Comparison of ENCODE assay signal across 8 cellular contexts in the genomic region with DNA sequence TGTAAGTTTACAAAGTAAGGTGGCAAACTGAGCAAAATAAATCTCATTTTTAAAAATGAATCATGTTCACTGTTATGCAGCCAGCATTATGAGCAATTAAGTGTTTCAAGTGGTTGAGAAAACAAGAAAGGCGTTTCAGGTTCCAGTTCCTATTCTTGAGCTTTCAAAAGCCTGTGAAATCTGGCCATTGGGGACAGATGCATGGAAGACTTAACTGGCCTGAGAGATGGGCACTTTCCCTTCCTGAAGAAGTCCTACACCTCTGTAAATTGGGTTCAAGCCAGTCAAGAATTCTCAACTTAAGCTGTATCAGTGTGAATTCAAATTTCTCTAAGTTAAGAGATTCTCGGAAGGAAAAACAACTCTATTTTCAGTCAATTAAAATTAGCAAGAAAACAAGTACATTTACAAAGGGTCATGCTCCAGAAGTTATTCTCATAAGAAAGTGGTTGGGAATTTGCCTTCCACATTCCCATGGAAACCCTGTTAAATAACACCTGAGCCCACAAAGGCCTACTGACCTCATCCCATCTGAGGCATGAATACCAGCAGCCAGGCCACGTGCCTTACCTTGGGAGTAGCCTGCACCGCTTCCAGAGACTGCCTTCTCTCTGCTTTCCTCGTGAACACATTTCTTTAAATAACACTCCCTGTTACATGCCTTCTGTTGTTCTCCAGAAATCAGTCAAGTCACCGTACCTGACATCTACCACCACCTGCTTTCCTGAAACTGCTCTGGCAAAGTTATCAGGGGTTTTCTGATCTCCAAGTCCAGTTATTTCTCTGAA. TPM values are rescaled to one million over a fixed set of nuclear protein-coding genes. Genes with fewer than 3 reads are reported as not detected.
DNase-seq lines count a peak whose midpoint lies in the region; ATAC-seq and TF ChIP-seq lines count a peak whose summit lies in the region.

No MANE protein-coding gene starts in this region.

- no peak for TF ChIP-seq POLR2A in upper lobe of left lung (IDR thresholded peaks at IDR 0.05)

- peak; percentile 46 for DNase-seq in GM13976 (ENCODE audit: low spot score)
- peak in 3 of 10 donors; percentile 44 to 49 (median 49) for DNase-seq in dorsolateral prefrontal cortex
- DNase-seq in upper lobe of left lung = no peak
- DNase-seq in COLO668 (lab: John Stamatoyannopoulos, UW; ENCODE audit: unreplicated experiment) = no peak
- DNase-seq in stimulated activated CD8-positive, alpha-beta memory T cell treated with anti-CD3 and anti-CD28 coated beads, Interleukin-4, amount 100 ng/mL, for 48 hours = no peak
- DNase-seq in NK-92 treated with Interleukin-12 subunit alpha and Interleukin-12 subunit beta, amount 100 ng/mL, for 24 hours (lab: John Stamatoyannopoulos, UW) = no peak

- ATAC-seq in GM21515 (IDR thresholded peaks at IDR 0.05; ENCODE audit: unreplicated experiment) (peak; percentile 63), HG03575 (IDR thresholded peaks at IDR 0.05; ENCODE audit: extremely low read depth, insufficient number of reproducible peaks, low FRiP score, unreplicated experiment) (peak; percentile 32), upper lobe of left lung (ENCODE audit: low FRiP score in 2 of 2) (peak in 1 of 2 donors; percentile 36)

- intact Hi-C loops in dorsolateral prefrontal cortex (cut with DNase I) = no loop called here

- H3K27me3 ChIP-seq in dorsolateral prefrontal cortex = no peaks in the 10 kb centered on the region
- H3K27me3 ChIP-seq in upper lobe of left lung = no peaks in the 10 kb centered on the region

- no peaks in the 10 kb centered on the region for H3K36me3 ChIP-seq in upper lobe of left lung

- no peak for TF ChIP-seq CTCF in GM13976 (IDR thresholded peaks at IDR 0.05; ENCODE audit: borderline replicate concordance, control extremely low read depth, extremely low read depth, insufficient read depth, missing control alignments)
- TF ChIP-seq CTCF in dorsolateral prefrontal cortex (IDR thresholded peaks at IDR 0.05 in 54 of 56, conservative IDR thresholded peaks at IDR 0.05 in 2 of 56; ENCODE audit: low read depth in 1 of 56, partially characterized antibody in 56 of 56) = no peak
- no peak for TF ChIP-seq CTCF in upper lobe of left lung (IDR thresholded peaks at IDR 0.05)

- TF ChIP-seq EP300 in upper lobe of left lung (IDR thresholded peaks at IDR 0.05) = no peak

- in situ Hi-C loops in GM13976 (cut with MboI; ENCODE audit: low sequenced_read_pairs, unreplicated experiment) = no loop called here

- H3K4me1 ChIP-seq in upper lobe of left lung = peaks cover 42 to 49% (median 46%) of the 10 kb centered on the region in 4 donors

- H3K9me3 ChIP-seq in upper lobe of left lung = no peaks in the 10 kb centered on the region

- H3K4me3 ChIP-seq in dorsolateral prefrontal cortex = no peak overlapping the region
- no peak overlapping the region for H3K4me3 ChIP-seq in upper lobe of left lung

- H3K27ac ChIP-seq in dorsolateral prefrontal cortex (peak overlapping the region in 50 of 59 donors; percentile 1 to 75 (median 56)), upper lobe of left lung (peak overlapping the region in 3 of 4 donors; percentile 13 to 48 (median 15))

- WGBS in upper lobe of left lung, 2 donors = 77 to 87% methylated on average over 6 of the region's 6 CpGs

RNA-seq across cellular contexts. Expression of a gene that starts 19.4 kb away (rescaled TPM):
- total RNA-seq in dorsolateral prefrontal cortex = 10 to 100 TPM; 26.2 to 70.0 (median 45.3) TPM
- 10 to 100 TPM; 26.4 to 45.1 (median 41.8) TPM for total RNA-seq in upper lobe of left lung

RNA-seq across cellular contexts. Expression of a gene that starts 49.5 kb away (rescaled TPM):
- total RNA-seq in dorsolateral prefrontal cortex (10 to 100 TPM in 7 of 120 experiments, 1 to 10 TPM in 113; 2.1 to 11.5 (median 7.1) TPM), upper lobe of left lung (10 to 100 TPM in 3 of 6 donors, 1 to 10 TPM in 3; 6.7 to 11.7 (median 9.7) TPM)
